In genomic region chr6:73392188-73392587, GRCh38 we compare ENCODE assay signal across 2 cellular contexts.
TF ChIP-seq lines count a peak whose summit lies in the region.

No MANE protein-coding gene starts in this region.

TF ChIP-seq in HEK293, 187 proteins besides CTCF, POLR2A, EP300 and RAD21:
- TF ChIP-seq ZBTB44 (tag by site-specific recombination; IDR thresholded peaks at IDR 0.05) (peak; percentile 20; the same call in 1 of the 2 replicates), ZNF37A (tag by site-specific recombination; IDR thresholded peaks at IDR 0.05) (peak; percentile 65; the same call in 1 of the 2 replicates), BCL6B (tag by site-specific recombination; IDR thresholded peaks at IDR 0.05) (0 out of 2 replicates have a peak, but pooled peaks have one; percentile 24), ZNF350 (tag by site-specific recombination; IDR thresholded peaks at IDR 0.05) (peak; percentile 69), ZNF544 (tag by site-specific recombination; IDR thresholded peaks at IDR 0.05) (peak; percentile 80; the same call in 1 of the 2 replicates), ZNF112 (tag by site-specific recombination; IDR thresholded peaks at IDR 0.05) (0 out of 2 replicates have a peak, but pooled peaks have one; percentile 60), ZNF184 (tag by site-specific recombination; IDR thresholded peaks at IDR 0.05) (0 out of 2 replicates have a peak, but pooled peaks have one; percentile 47), KLF10 (tag by site-specific recombination; IDR thresholded peaks at IDR 0.05) (0 out of 2 replicates have a peak, but pooled peaks have one; percentile 33), OSR2 (tag by site-specific recombination; IDR thresholded peaks at IDR 0.05) (peak; percentile 48)

TF ChIP-seq in K562, 482 proteins besides CTCF, POLR2A, EP300 and RAD21:
- TF ChIP-seq NFIX (CRISPR knock-in tag; IDR thresholded peaks at IDR 0.05; ENCODE audit: low read depth) (peak; percentile 97), CEBPB (tag; IDR thresholded peaks at IDR 0.05) (peak; percentile 74), SMAD1 (IDR thresholded peaks at IDR 0.05; ENCODE audit: low read depth, low read length, partially characterized antibody) (peak; percentile 43), NFIC (IDR thresholded peaks at IDR 0.05) (peak; percentile 99)
